18 cellular contexts compared by ENCODE assay signal in genomic region chr15:91780387-91780786, GRCh38.
DNase-seq lines count a peak whose midpoint lies in the region; FAIRE-seq and TF ChIP-seq lines count a peak whose summit lies in the region.
"Had no signal": no experiment of that assay in that cellular context is flagged by ENCODE, and none has a peak within 500 bp of the region (broad histone marks: within the 10 kb centered on the region; RNA-seq: fewer than 3 reads in every experiment).

No MANE protein-coding gene starts in this region.

- in situ Hi-C loops in KBM-7 (cut with MboI; ENCODE audit: low pct_unique_long_range_greater_than_20kb, low sequenced_read_pairs): no loop called here

- H3K4me3 ChIP-seq in bronchial epithelial cell (ENCODE audit: low read depth, low read length): no peak overlapping the region
- H3K4me3 ChIP-seq: SJSA1 had no signal

- peak; percentile 32 for FAIRE-seq in bronchial epithelial cell (lab: Jason Lieb, UNC)

- peaks cover 12% of the 10 kb centered on the region for H3K27me3 Mint-ChIP-seq in type B pancreatic cell
- H3K27me3 Mint-ChIP-seq in MCF 10A (ENCODE audit: insufficient read depth, unreplicated experiment): peaks cover 35% of the 10 kb centered on the region
- peaks cover 6% of the 10 kb centered on the region for H3K27me3 Mint-ChIP-seq in glutamatergic neuron (ENCODE audit: unreplicated experiment)

- H3K27me3 ChIP-seq in bronchial epithelial cell (ENCODE audit: control insufficient read depth, insufficient read depth, low read length): no peaks in the 10 kb centered on the region
- H3K27me3 ChIP-seq: SJSA1 had no signal

- H3K36me3 Mint-ChIP-seq in type B pancreatic cell (no peaks in the 10 kb centered on the region), MCF 10A (ENCODE audit: insufficient read depth, unreplicated experiment) (no peaks in the 10 kb centered on the region), glutamatergic neuron (ENCODE audit: unreplicated experiment) (no peaks in the 10 kb centered on the region)
- H3K36me3 Mint-ChIP-seq: CD14-positive monocyte had no signal

- H3K9me3 Mint-ChIP-seq in type B pancreatic cell (no peaks in the 10 kb centered on the region), MCF 10A (ENCODE audit: unreplicated experiment) (no peaks in the 10 kb centered on the region), glutamatergic neuron (ENCODE audit: unreplicated experiment) (peaks cover 1% of the 10 kb centered on the region)

- H3K4me1 Mint-ChIP-seq in type B pancreatic cell (ENCODE audit: unreplicated experiment): peaks cover 25% of the 10 kb centered on the region
- H3K4me1 Mint-ChIP-seq in MCF 10A (ENCODE audit: insufficient read depth, unreplicated experiment): no peaks in the 10 kb centered on the region
- no peaks in the 10 kb centered on the region for H3K4me1 Mint-ChIP-seq in glutamatergic neuron (ENCODE audit: low read depth, unreplicated experiment)

- POLR2A ChIA-PET in MCF 10A (lab: Yijun Ruan, JAX): interaction anchor here (0.6 to 0.9 kb wide), 2 partner anchors 10 to 1050 kb away, joined by 3 read pairs; no protein-coding TSS in a partner anchor

- intact Hi-C loops in MCF 10A (cut with micrococcal nuclease): no loop called here

- H3K4me3 Mint-ChIP-seq in type B pancreatic cell (peak overlapping the region; percentile 49), MCF 10A (ENCODE audit: unreplicated experiment) (no peak overlapping the region), glutamatergic neuron (ENCODE audit: unreplicated experiment) (no peak overlapping the region)
- H3K4me3 Mint-ChIP-seq: CD14-positive monocyte had no signal

- H3K36me3 ChIP-seq in bronchial epithelial cell (ENCODE audit: control insufficient read depth, insufficient read depth, low read length): no peaks in the 10 kb centered on the region
- H3K36me3 ChIP-seq: SJSA1 had no signal

- no TSS peak for BruUV-seq in MCF 10A (replicated peaks; lab: Mats Ljungman, UMichigan)

- TF ChIP-seq CTCF in bronchial epithelial cell (IDR thresholded peaks at IDR 0.05; ENCODE audit: insufficient read depth, low read length, severe bottlenecking) (no peak), type B pancreatic cell (conservative IDR thresholded peaks at IDR 0.05) (no peak), MCF 10A (IDR thresholded peaks at IDR 0.05; ENCODE audit: unreplicated experiment) (no peak), glutamatergic neuron (IDR thresholded peaks at IDR 0.05; ENCODE audit: partially characterized antibody, unreplicated experiment) (no peak)

- CTCF ChIA-PET in MCF 10A (lab: Yijun Ruan, JAX): interaction anchor here (0.6 kb wide), 1 partner anchor 153 kb away, joined by 3 read pairs; no protein-coding TSS in a partner anchor

- DNase-seq in KBM-7 (peak; percentile 48), OCI-M1 (lab: John Stamatoyannopoulos, UW) (peak; percentile 75), bronchial epithelial cell (ENCODE audit: low read depth) (no peak), type B pancreatic cell (ENCODE audit: extremely low spot score, unreplicated experiment) (no peak), MCF 10A (ENCODE audit: unreplicated experiment) (no peak), SIG-M5 treated with dmso at 0.1 percent for 504 hours (lab: John Stamatoyannopoulos, UW; ENCODE audit: unreplicated experiment) (no peak), glutamatergic neuron (no peak)
- DNase-seq: ACHN; DMS 273 treated with DMSO at 0.1 percent for 48 hours; DND-41; HCEC 1CT; NCI-H1048; NCI-H1436; NCI-H2029; NCI-H345; NK-92 treated with Interleukin-12 subunit alpha and Interleukin-12 subunit beta, amount 100 ng/mL, for 24 hours had no signal

- H3K27ac Mint-ChIP-seq in type B pancreatic cell: no peak overlapping the region
- no peak overlapping the region for H3K27ac Mint-ChIP-seq in MCF 10A (ENCODE audit: low read depth, unreplicated experiment)
- H3K27ac Mint-ChIP-seq in glutamatergic neuron (ENCODE audit: unreplicated experiment): no peak overlapping the region
- H3K27ac Mint-ChIP-seq: CD14-positive monocyte had no signal

Comparison
In these comparisons a context has a peak if more than half of its experiments do, and no peak if none do; other contexts are left out.
1. DNase-seq: peak in KBM-7 (single experiment) and OCI-M1 (single experiment); none in bronchial epithelial cell (single experiment), type B pancreatic cell (single experiment), MCF 10A (single experiment), SIG-M5 treated with dmso at 0.1 percent for 504 hours (single experiment) and glutamatergic neuron (single experiment).